27 cellular contexts compared by ENCODE assay signal in genomic region chr1:19892129-19892528, GRCh38. TPM values are rescaled to one million over a fixed set of nuclear protein-coding genes. Genes with fewer than 3 reads are reported as not detected.
A peak's percentile ranks its signal among the peaks of the same experiment; 100 is the strongest.
DNase-seq lines count a peak whose midpoint lies in the region; FAIRE-seq and TF ChIP-seq lines count a peak whose summit lies in the region.
"Had no signal": no experiment of that assay in that cellular context is flagged by ENCODE, and none has a peak within 500 bp of the region (broad histone marks: within the 10 kb centered on the region; RNA-seq: fewer than 3 reads in every experiment).

No MANE protein-coding gene starts in this region.

- H3K9me3 ChIP-seq in OCI-LY3 (ENCODE audit: insufficient read depth, low read length) (no peaks in the 10 kb centered on the region), endothelial cell of umbilical vein (replicated peaks; ENCODE audit: control insufficient read depth, insufficient read depth, low read length) (no peaks in the 10 kb centered on the region), endodermal cell (ENCODE audit: control insufficient read depth, low read length) (no peaks in the 10 kb centered on the region)
- H3K9me3 ChIP-seq: BLaER1, Peyer's patch had no signal

- no peak overlapping the region for H3K4me3 Mint-ChIP-seq in endothelial cell (ENCODE audit: unreplicated experiment)
- no peak overlapping the region for H3K4me3 Mint-ChIP-seq in endodermal cell
- H3K4me3 Mint-ChIP-seq: CD4-positive, CD25-positive, alpha-beta regulatory T cell; GM23338; H9 had no signal

- 86 to 100% methylated on average over 1 to 3 of the region's 3 CpGs for WGBS in endodermal cell (ENCODE audit: insufficient coverage in 1 of 2, insufficient read length in 1 of 2), 2 experiments

- CTCF ChIA-PET in endothelial cell of umbilical vein (lab: Charles Lee), result interaction anchor here (4.2 kb wide), 1 partner anchor 10 kb away, joined by 19 read pairs; the partner anchor contains the start of gene OTUD3

- H2AFZ ChIP-seq in OCI-LY3 (ENCODE audit: low read depth, low read length), result no peak overlapping the region
- H2AFZ ChIP-seq in endothelial cell of umbilical vein (ENCODE audit: low read depth, low read length), result no peak overlapping the region
- H2AFZ ChIP-seq: GM23338 had no signal

- H3K9ac ChIP-seq in OCI-LY3 (ENCODE audit: low read length) (no peak overlapping the region), endothelial cell of umbilical vein (replicated peaks; ENCODE audit: extremely low read depth, insufficient read depth, low read length) (no peak overlapping the region), endodermal cell (ENCODE audit: extremely low read depth, low read length, poor library complexity, severe bottlenecking) (no peak overlapping the region)
- H3K9ac ChIP-seq: BLaER1 had no signal

- H3K79me2 ChIP-seq in OCI-LY3 (ENCODE audit: low read length) (peaks cover 34% of the 10 kb centered on the region), endothelial cell of umbilical vein (ENCODE audit: control insufficient read depth, insufficient read depth, low read length) (peaks cover 43% of the 10 kb centered on the region)

- H4K20me1 ChIP-seq in OCI-LY3 (ENCODE audit: insufficient read depth, low read length) (peaks cover 18% of the 10 kb centered on the region; the same call in 1 of the 2 replicates), endothelial cell of umbilical vein (replicated peaks; ENCODE audit: control insufficient read depth, extremely low read depth, insufficient read depth, low read length) (no peaks in the 10 kb centered on the region)

- no peak for TF ChIP-seq CTCF in OCI-LY3 (IDR thresholded peaks at IDR 0.05; ENCODE audit: low read depth, low read length)
- TF ChIP-seq CTCF in endothelial cell of umbilical vein (IDR thresholded peaks at IDR 0.05; ENCODE audit: extremely low read depth in 1 of 2, insufficient read depth in 1 of 2, low read depth in 1 of 2, low read length in 2 of 2), result no peak
- TF ChIP-seq CTCF in dorsolateral prefrontal cortex (IDR thresholded peaks at IDR 0.05 in 54 of 56, conservative IDR thresholded peaks at IDR 0.05 in 2 of 56; ENCODE audit: low read depth in 1 of 56, partially characterized antibody in 56 of 56), result no peak
- TF ChIP-seq CTCF in endothelial cell (IDR thresholded peaks at IDR 0.05; ENCODE audit: unreplicated experiment), result no peak
- no peak for TF ChIP-seq CTCF in endodermal cell (conservative IDR thresholded peaks at IDR 0.05)

- peak overlapping the region; percentile 9; the same call in 1 of the 2 replicates for H3K4me2 ChIP-seq in OCI-LY3 (ENCODE audit: low read length)
- no peak overlapping the region for H3K4me2 ChIP-seq in endothelial cell of umbilical vein (ENCODE audit: insufficient read depth, low read length)
- H3K4me2 ChIP-seq: BLaER1, GM23338 had no signal

- H3K36me3 Mint-ChIP-seq in endothelial cell (ENCODE audit: low read depth, unreplicated experiment) (peaks cover 18% of the 10 kb centered on the region), endodermal cell (ENCODE audit: low read depth) (peaks cover 43% of the 10 kb centered on the region)

- intact Hi-C loops in endothelial cell of umbilical vein (cut with micrococcal nuclease), result no loop called here
- intact Hi-C loops in dorsolateral prefrontal cortex (cut with DNase I), result no loop called here

- H3K27me3 ChIP-seq in OCI-LY3 (ENCODE audit: low read depth, low read length) (no peaks in the 10 kb centered on the region), endothelial cell of umbilical vein (ENCODE audit: control insufficient read depth in 2 of 2, insufficient read depth in 2 of 2, low read length in 2 of 2) (no peaks in the 10 kb centered on the region), dorsolateral prefrontal cortex (no peaks in the 10 kb centered on the region), endodermal cell (ENCODE audit: control insufficient read depth, insufficient read depth, low read length, poor library complexity, severe bottlenecking) (no peaks in the 10 kb centered on the region)
- H3K27me3 ChIP-seq: BLaER1, Peyer's patch had no signal

- H3K27ac Mint-ChIP-seq in endothelial cell (ENCODE audit: unreplicated experiment) (no peak overlapping the region), endodermal cell (no peak overlapping the region)
- H3K27ac Mint-ChIP-seq: GM23338, H9 had no signal

- H3K4me1 Mint-ChIP-seq in endothelial cell (ENCODE audit: unreplicated experiment), result peaks cover 15% of the 10 kb centered on the region
- peaks cover 24% of the 10 kb centered on the region for H3K4me1 Mint-ChIP-seq in endodermal cell

- H3K4me1 ChIP-seq in OCI-LY3 (ENCODE audit: low read length), result peaks cover 20% of the 10 kb centered on the region
- H3K4me1 ChIP-seq in endothelial cell of umbilical vein (ENCODE audit: control insufficient read depth, extremely low read depth, insufficient read depth, low read length), result peaks cover 38% of the 10 kb centered on the region
- H3K4me1 ChIP-seq in endodermal cell (ENCODE audit: control insufficient read depth, insufficient read depth, low read length), result peaks cover 10% of the 10 kb centered on the region
- H3K4me1 ChIP-seq: BLaER1, Peyer's patch had no signal

- H3K4me3 ChIP-seq in OCI-LY3 (ENCODE audit: low read length) (no peak overlapping the region), endothelial cell of umbilical vein (replicated peaks in 1 of 3; ENCODE audit: insufficient read depth in 1 of 3, low read depth in 1 of 3, low read length in 3 of 3) (no peak overlapping the region), dorsolateral prefrontal cortex (no peak overlapping the region), endodermal cell (ENCODE audit: low read length) (no peak overlapping the region)
- H3K4me3 ChIP-seq: BLaER1, GM23338, Peyer's patch, SK-N-MC had no signal

- H3K36me3 ChIP-seq in OCI-LY3 (replicated peaks; ENCODE audit: low read depth, low read length) (peaks cover 22% of the 10 kb centered on the region), endothelial cell of umbilical vein (ENCODE audit: control insufficient read depth in 2 of 2, extremely low read depth in 1 of 2, insufficient read depth in 2 of 2, low read length in 2 of 2) (peaks cover 1 to 8% of the 10 kb centered on the region in 2 experiments), endodermal cell (ENCODE audit: control insufficient read depth, insufficient read depth, low read length) (peaks cover 62% of the 10 kb centered on the region)

- dilution Hi-C loops in endothelial cell of umbilical vein (cut with MboI; ENCODE audit: extremely low pct_ligation_motif_present, low sequenced_read_pairs), result no loop called here

- POLR2A ChIA-PET in endothelial cell of umbilical vein (lab: Charles Lee), result no interaction called here

- H3K27me3 Mint-ChIP-seq in endothelial cell (ENCODE audit: unreplicated experiment) (no peaks in the 10 kb centered on the region), endodermal cell (ENCODE audit: insufficient read depth) (no peaks in the 10 kb centered on the region)
- H3K27me3 Mint-ChIP-seq: CD4-positive, CD25-positive, alpha-beta regulatory T cell had no signal

- H3K27ac ChIP-seq in OCI-LY3 (ENCODE audit: low read length), result no peak overlapping the region
- H3K27ac ChIP-seq in endothelial cell of umbilical vein (ENCODE audit: insufficient read depth, low read depth, low read length), result peak overlapping the region; percentile 10
- H3K27ac ChIP-seq in dorsolateral prefrontal cortex, result peak overlapping the region in 2 of 59 donors; percentile 3 to 13
- H3K27ac ChIP-seq in endodermal cell (ENCODE audit: low read depth, low read length), result no peak overlapping the region
- H3K27ac ChIP-seq: BLaER1, Peyer's patch, SK-N-MC had no signal

- no TSS peak for BruUV-seq in endothelial cell of umbilical vein (replicated peaks; lab: Mats Ljungman, UMichigan)

- DNase-seq in endothelial cell of umbilical vein (ENCODE audit: low read depth, low spot score), result no peak
- peak; percentile 19 for DNase-seq in kidney tubule cell (ENCODE audit: low spot score)
- peak; percentile 6 for DNase-seq in superior temporal gyrus (ENCODE audit: extremely low spot score)
- no peak for DNase-seq in dorsolateral prefrontal cortex
- DNase-seq in endothelial cell (ENCODE audit: low spot score), result no peak
- DNase-seq in endodermal cell, result no peak
- DNase-seq: CD4-positive, CD25-positive, alpha-beta regulatory T cell; DMS153; DND-41; H9; KBM-7; NCI-H1105 treated with DMSO at 0.1 percent for 48 hours; NCI-H2029; NCI-H446 treated with DMSO at 0.1 percent for 48 hours; NCI-H526; Peyer's patch; SHP77 treated with DMSO at 0.1 percent for 48 hours had no signal

- no peak for TF ChIP-seq POLR2A in endothelial cell of umbilical vein (IDR thresholded peaks at IDR 0.05; ENCODE audit: low read depth, low read length)

- no peak for FAIRE-seq in endothelial cell of umbilical vein (lab: Jason Lieb, UNC)
- FAIRE-seq: A204.1, GM12892, GM18507 had no signal

- H3K9me3 Mint-ChIP-seq in endothelial cell (ENCODE audit: unreplicated experiment) (no peaks in the 10 kb centered on the region), endodermal cell (no peaks in the 10 kb centered on the region)
- H3K9me3 Mint-ChIP-seq: CD4-positive, CD25-positive, alpha-beta regulatory T cell; GM23338; H9 had no signal

- H3K9me1 ChIP-seq in endothelial cell of umbilical vein (replicated peaks; ENCODE audit: control insufficient read depth, extremely low read depth, insufficient read depth, low read length), result no peaks in the 10 kb centered on the region

RNA-seq across cellular contexts. Expression of gene OTUD3, which starts 9.9 kb away (rescaled TPM):
- 8.1 and 10.6 TPM in 2 replicates for total RNA-seq in endothelial cell of umbilical vein
- polyA plus RNA-seq in endothelial cell of umbilical vein, result 3.0 and 3.1 TPM in 2 replicates
- polyA plus RNA-seq in endothelial cell of umbilical vein (2011; cell fraction: cytosol; rRNA removed), result 2.0 and 2.3 TPM in 2 replicates
- polyA plus RNA-seq in endothelial cell of umbilical vein (2011; cell fraction: nucleus; rRNA removed), result 11.6 and 12.2 TPM in 2 replicates
- polyA plus RNA-seq in endothelial cell of umbilical vein (2012), result 4.0 and 5.2 TPM in 2 replicates
- 5.9 and 9.8 TPM in 2 replicates for polyA minus RNA-seq in endothelial cell of umbilical vein
- 3.3 TPM for polyA minus RNA-seq in endothelial cell of umbilical vein (2011; cell fraction: cytosol; rRNA and poly(A)+ RNA removed)
- polyA minus RNA-seq in endothelial cell of umbilical vein (2011; cell fraction: nucleus; rRNA and poly(A)+ RNA removed), result 8.6 and 16.9 TPM in 2 replicates
- total RNA-seq in dorsolateral prefrontal cortex, result 10 to 100 TPM; 16.6 to 72.2 (median 30.5) TPM
- total RNA-seq in endothelial cell (ENCODE audit: unreplicated experiment), result 12.1 TPM
- total RNA-seq in endodermal cell, result 10 to 100 TPM; 14.5 to 25.0 TPM
- polyA plus RNA-seq in endodermal cell (2013, experiment 1 of 2), result 11.9 TPM
- 11.5 TPM for polyA plus RNA-seq in endodermal cell (2013, experiment 2 of 2)

RNA-seq across cellular contexts. Expression of gene PLA2G2E, which starts 31.3 kb away (rescaled TPM):
- total RNA-seq in endothelial cell of umbilical vein (not detected in 2 replicates), dorsolateral prefrontal cortex (not detected), endothelial cell (ENCODE audit: unreplicated experiment) (not detected), endodermal cell (not detected)
- polyA plus RNA-seq in endothelial cell of umbilical vein, result not detected in 2 replicates
- polyA plus RNA-seq in endothelial cell of umbilical vein (2011; cell fraction: cytosol; rRNA removed), result not detected in 2 replicates
- polyA plus RNA-seq in endothelial cell of umbilical vein (2011; cell fraction: nucleus; rRNA removed), result not detected in 2 replicates
- polyA plus RNA-seq in endothelial cell of umbilical vein (2012), result not detected in 2 replicates
- polyA minus RNA-seq in endothelial cell of umbilical vein, result not detected in 2 replicates
- not detected for polyA minus RNA-seq in endothelial cell of umbilical vein (2011; cell fraction: cytosol; rRNA and poly(A)+ RNA removed)
- not detected in 2 replicates for polyA minus RNA-seq in endothelial cell of umbilical vein (2011; cell fraction: nucleus; rRNA and poly(A)+ RNA removed)
- not detected for polyA plus RNA-seq in endodermal cell (2013, experiment 1 of 2)
- polyA plus RNA-seq in endodermal cell (2013, experiment 2 of 2), result not detected
- total RNA-seq: CD4-positive, CD25-positive, alpha-beta regulatory T cell; GM23338; H9; LHCN-M2; MCF 10A; Peyer's patch had no signal
- polyA plus RNA-seq: AG04450; CD4-positive, CD25-positive, alpha-beta regulatory T cell; GM23338 had no signal

Comparison
In these comparisons a context has a peak if more than half of its experiments do, and no peak if none do; other contexts are left out.
1. DNase-seq: peak in kidney tubule cell (single experiment) and superior temporal gyrus (single experiment); none in endothelial cell of umbilical vein (single experiment), dorsolateral prefrontal cortex (0 of 10), endothelial cell (single experiment) and endodermal cell (single experiment).